ENCODE assay signal across 2 cellular contexts in the genomic region with DNA sequence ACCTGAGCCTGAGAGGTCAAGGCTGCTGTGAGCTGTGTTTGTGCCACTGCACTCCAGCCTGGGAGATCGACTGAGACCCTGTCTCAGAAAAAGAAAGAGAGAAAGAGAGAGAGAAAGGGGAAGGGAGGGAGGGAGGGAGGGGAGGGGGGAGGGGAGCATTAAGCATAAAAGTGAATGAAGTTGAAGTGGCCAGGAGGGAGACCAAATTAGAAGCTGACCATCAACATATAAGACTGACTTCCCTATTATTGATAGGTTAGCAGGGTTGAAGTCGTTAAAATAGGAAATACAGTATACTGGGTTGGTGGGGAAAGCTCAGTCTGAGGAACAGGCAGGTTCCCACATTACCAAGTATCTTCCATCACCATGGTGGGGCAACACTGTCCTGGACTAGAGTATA.
A peak's percentile ranks its signal among the peaks of the same experiment; 100 is the strongest.
TF ChIP-seq lines count a peak whose summit lies in the region.

No MANE protein-coding gene starts in this region.

TF ChIP-seq in HepG2, 621 proteins besides CTCF, POLR2A, EP300 and RAD21 (continued from another document):
- TF ChIP-seq NR1H2 (CRISPR knock-in tag; IDR thresholded peaks at IDR 0.05; ENCODE audit: borderline replicate concordance, low read depth): no peak
- TF ChIP-seq ZNF282 (IDR thresholded peaks at IDR 0.05; ENCODE audit: partially characterized antibody): no peak
- TF ChIP-seq HNRNPK (IDR thresholded peaks at IDR 0.05; ENCODE audit: low read depth, low read length, poor library complexity, severe bottlenecking): peak; percentile 77

TF ChIP-seq in K562, 482 proteins besides CTCF, POLR2A, EP300 and RAD21 (continued from another document):
- no peak for TF ChIP-seq ZBTB7A (IDR thresholded peaks at IDR 0.05; ENCODE audit: borderline replicate concordance, control insufficient read depth, low read depth, low read length)
- TF ChIP-seq ZC3H4 (CRISPR knock-in tag; IDR thresholded peaks at IDR 0.05; ENCODE audit: borderline replicate concordance): no peak
- TF ChIP-seq KLF6 (CRISPR knock-in tag; IDR thresholded peaks at IDR 0.05; ENCODE audit: borderline replicate concordance): no peak
- TF ChIP-seq MYBL2 (IDR thresholded peaks at IDR 0.05; ENCODE audit: low read depth): no peak
- TF ChIP-seq MYBL2 (CRISPR knock-in tag; IDR thresholded peaks at IDR 0.05; ENCODE audit: borderline replicate concordance): no peak
- no peak for TF ChIP-seq SREBF1 (IDR thresholded peaks at IDR 0.05; ENCODE audit: borderline replicate concordance, low read depth, low read length)
- peak; percentile 96 for TF ChIP-seq HNRNPK (IDR thresholded peaks at IDR 0.05; ENCODE audit: low read depth, low read length, poor library complexity, severe bottlenecking)
